ENCODE assay signal across 8 cellular contexts in genomic region chrX:135003876-135004623, GRCh38. TPM values are rescaled to one million over a fixed set of nuclear protein-coding genes. Genes with fewer than 3 reads are reported as not detected.
A peak's percentile ranks its signal among the peaks of the same experiment; 100 is the strongest.
DNase-seq lines count a peak whose midpoint lies in the region; ATAC-seq and TF ChIP-seq lines count a peak whose summit lies in the region.

No MANE protein-coding gene starts in this region.

- peak overlapping the region; percentile 17 to 34 for H3K4me3 ChIP-seq in left lung

- H3K36me3 ChIP-seq in left lung, result no peaks in the 10 kb centered on the region

- H3K27ac Mint-ChIP-seq in dendritic cell treated with granulocyte-macrophage colony-stimulating factor and Interleukin-4, amounts not matched to agents 40 ng/mL and 50 ng/mL, for 4 days, result peak overlapping the region; percentile 57

- H3K9me3 Mint-ChIP-seq in dendritic cell treated with granulocyte-macrophage colony-stimulating factor and Interleukin-4, amounts not matched to agents 40 ng/mL and 50 ng/mL, for 4 days, result no peaks in the 10 kb centered on the region

- H3K27me3 Mint-ChIP-seq in dendritic cell treated with granulocyte-macrophage colony-stimulating factor and Interleukin-4, amounts not matched to agents 40 ng/mL and 50 ng/mL, for 4 days, result peaks cover 2% of the 10 kb centered on the region

- DNase-seq in Ammon's horn (ENCODE audit: low spot score), result peak; percentile 93
- DNase-seq in NCI-H526 (lab: John Stamatoyannopoulos, UW), result peak; percentile 60 to 94
- DNase-seq in activated CD4-positive, alpha-beta T cell treated with anti-CD3 and anti-CD28 coated beads, Interleukin-2, amount 50 U/mL, for 24 hours (ENCODE audit: low read depth in 1 of 2, low spot score in 1 of 2), result peak; percentile 73 to 80
- DNase-seq in left lung, result peak; percentile 90 to 93
- DNase-seq in stimulated activated CD4-positive, alpha-beta T cell treated with anti-CD3 and anti-CD28 coated beads, Interleukin-2, amount 100 ng/mL, for 24 hours, result peak; percentile 87 to 91

- peak overlapping the region; percentile 80 for H3K4me3 Mint-ChIP-seq in dendritic cell treated with granulocyte-macrophage colony-stimulating factor and Interleukin-4, amounts not matched to agents 40 ng/mL and 50 ng/mL, for 4 days

- H3K9me3 ChIP-seq in left lung, result no peaks in the 10 kb centered on the region

- no peak for TF ChIP-seq CTCF in left lung (IDR thresholded peaks at IDR 0.05)

- H3K36me3 Mint-ChIP-seq in dendritic cell treated with granulocyte-macrophage colony-stimulating factor and Interleukin-4, amounts not matched to agents 40 ng/mL and 50 ng/mL, for 4 days (ENCODE audit: low read depth), result no peaks in the 10 kb centered on the region

- no peaks in the 10 kb centered on the region for H3K27me3 ChIP-seq in left lung

- intact Hi-C loops in dendritic cell treated with granulocyte-macrophage colony-stimulating factor and Interleukin-4, amounts not matched to agents 40 ng/mL and 50 ng/mL, for 4 days (cut with micrococcal nuclease), result loop anchor here (10.0 kb wide), 1 partner anchor 51 kb away; the partner anchor contains the start of gene RTL8A
- intact Hi-C loops in left lung (cut with DNase I), result no loop called here

- peaks cover 7% of the 10 kb centered on the region for H3K4me1 Mint-ChIP-seq in dendritic cell treated with granulocyte-macrophage colony-stimulating factor and Interleukin-4, amounts not matched to agents 40 ng/mL and 50 ng/mL, for 4 days (ENCODE audit: low read depth)

- H3K4me1 ChIP-seq in left lung, result no peaks in the 10 kb centered on the region

- H3K27ac ChIP-seq in left lung, result peak overlapping the region in 1 of 2 donors; percentile 19

- ATAC-seq in GM19328 (IDR thresholded peaks at IDR 0.05; ENCODE audit: unreplicated experiment), result peak; percentile 91
- peak; percentile 99 for ATAC-seq in HG03460 (IDR thresholded peaks at IDR 0.05; ENCODE audit: unreplicated experiment)
- peak; percentile 99 for ATAC-seq in left lung

RNA-seq across cellular contexts. Expression of gene SMIM10, which starts 13.3 kb away (rescaled TPM):
- 1 to 10 TPM; 3.0 to 4.4 TPM for total RNA-seq in left lung

RNA-seq across cellular contexts. Expression of gene RTL8B, which starts 18.3 kb away (rescaled TPM):
- 10 to 100 TPM; 15.4 to 18.7 TPM for total RNA-seq in left lung

RNA-seq across cellular contexts. Expression of gene RTL8C, which starts 28.1 kb away (rescaled TPM):
- total RNA-seq in left lung, result 100 to 1,000 TPM in 1 of 2 donors, 10 to 100 TPM in 1; 89.5 to 132 TPM

RNA-seq across cellular contexts. Expression of gene RTL8A, which starts 47.9 kb away (rescaled TPM):
- total RNA-seq in left lung, result 10 to 100 TPM; 30.0 to 36.6 TPM
